1 cellular context compared by ENCODE assay signal in the genomic region with DNA sequence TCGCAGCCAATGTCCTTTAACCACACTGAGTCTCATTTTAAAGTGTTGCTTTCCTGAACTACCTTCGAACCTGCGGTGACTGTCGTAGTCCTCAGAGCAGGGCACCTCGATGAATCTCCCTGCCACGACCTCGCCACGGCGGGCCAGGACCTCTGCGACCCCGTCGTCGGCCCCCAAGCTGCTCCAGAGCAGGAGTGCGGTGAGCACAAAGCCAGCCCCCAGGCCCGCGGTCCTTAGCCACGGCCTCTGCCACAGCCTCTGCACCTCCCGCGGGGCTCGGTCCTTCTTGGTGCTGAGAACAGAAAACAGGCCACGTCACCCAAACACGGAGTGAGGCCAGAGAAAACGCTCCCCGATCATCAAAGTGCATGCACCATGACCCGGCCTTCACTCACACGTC.
TF ChIP-seq lines count a peak whose summit lies in the region.

No MANE protein-coding gene starts in this region.

TF ChIP-seq in K562, 482 proteins besides CTCF, POLR2A, EP300 and RAD21:
- TF ChIP-seq, protein P1, sequence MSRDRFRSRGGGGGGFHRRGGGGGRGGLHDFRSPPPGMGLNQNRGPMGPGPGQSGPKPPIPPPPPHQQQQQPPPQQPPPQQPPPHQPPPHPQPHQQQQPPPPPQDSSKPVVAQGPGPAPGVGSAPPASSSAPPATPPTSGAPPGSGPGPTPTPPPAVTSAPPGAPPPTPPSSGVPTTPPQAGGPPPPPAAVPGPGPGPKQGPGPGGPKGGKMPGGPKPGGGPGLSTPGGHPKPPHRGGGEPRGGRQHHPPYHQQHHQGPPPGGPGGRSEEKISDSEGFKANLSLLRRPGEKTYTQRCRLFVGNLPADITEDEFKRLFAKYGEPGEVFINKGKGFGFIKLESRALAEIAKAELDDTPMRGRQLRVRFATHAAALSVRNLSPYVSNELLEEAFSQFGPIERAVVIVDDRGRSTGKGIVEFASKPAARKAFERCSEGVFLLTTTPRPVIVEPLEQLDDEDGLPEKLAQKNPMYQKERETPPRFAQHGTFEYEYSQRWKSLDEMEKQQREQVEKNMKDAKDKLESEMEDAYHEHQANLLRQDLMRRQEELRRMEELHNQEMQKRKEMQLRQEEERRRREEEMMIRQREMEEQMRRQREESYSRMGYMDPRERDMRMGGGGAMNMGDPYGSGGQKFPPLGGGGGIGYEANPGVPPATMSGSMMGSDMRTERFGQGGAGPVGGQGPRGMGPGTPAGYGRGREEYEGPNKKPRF (IDR thresholded peaks at IDR 0.05; ENCODE audit: low read depth, low read length), result no peak
- TF ChIP-seq LARP7 (IDR thresholded peaks at IDR 0.05) (no peak), NFXL1 (CRISPR knock-in tag; IDR thresholded peaks at IDR 0.05) (no peak), SMAD2 (IDR thresholded peaks at IDR 0.05; ENCODE audit: low read depth, low read length) (no peak), L3MBTL2 (IDR thresholded peaks at IDR 0.05) (no peak), MED1 (CRISPR knock-in tag; IDR thresholded peaks at IDR 0.05; ENCODE audit: borderline replicate concordance) (no peak), ZNF184 (CRISPR knock-in tag; IDR thresholded peaks at IDR 0.05) (no peak), ZBED1 (IDR thresholded peaks at IDR 0.05) (no peak)
- TF ChIP-seq, protein P2, sequence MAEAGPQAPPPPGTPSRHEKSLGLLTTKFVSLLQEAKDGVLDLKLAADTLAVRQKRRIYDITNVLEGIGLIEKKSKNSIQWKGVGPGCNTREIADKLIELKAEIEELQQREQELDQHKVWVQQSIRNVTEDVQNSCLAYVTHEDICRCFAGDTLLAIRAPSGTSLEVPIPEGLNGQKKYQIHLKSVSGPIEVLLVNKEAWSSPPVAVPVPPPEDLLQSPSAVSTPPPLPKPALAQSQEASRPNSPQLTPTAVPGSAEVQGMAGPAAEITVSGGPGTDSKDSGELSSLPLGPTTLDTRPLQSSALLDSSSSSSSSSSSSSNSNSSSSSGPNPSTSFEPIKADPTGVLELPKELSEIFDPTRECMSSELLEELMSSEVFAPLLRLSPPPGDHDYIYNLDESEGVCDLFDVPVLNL (CRISPR knock-in tag; IDR thresholded peaks at IDR 0.05; ENCODE audit: low read depth), result no peak
- TF ChIP-seq, protein P3, sequence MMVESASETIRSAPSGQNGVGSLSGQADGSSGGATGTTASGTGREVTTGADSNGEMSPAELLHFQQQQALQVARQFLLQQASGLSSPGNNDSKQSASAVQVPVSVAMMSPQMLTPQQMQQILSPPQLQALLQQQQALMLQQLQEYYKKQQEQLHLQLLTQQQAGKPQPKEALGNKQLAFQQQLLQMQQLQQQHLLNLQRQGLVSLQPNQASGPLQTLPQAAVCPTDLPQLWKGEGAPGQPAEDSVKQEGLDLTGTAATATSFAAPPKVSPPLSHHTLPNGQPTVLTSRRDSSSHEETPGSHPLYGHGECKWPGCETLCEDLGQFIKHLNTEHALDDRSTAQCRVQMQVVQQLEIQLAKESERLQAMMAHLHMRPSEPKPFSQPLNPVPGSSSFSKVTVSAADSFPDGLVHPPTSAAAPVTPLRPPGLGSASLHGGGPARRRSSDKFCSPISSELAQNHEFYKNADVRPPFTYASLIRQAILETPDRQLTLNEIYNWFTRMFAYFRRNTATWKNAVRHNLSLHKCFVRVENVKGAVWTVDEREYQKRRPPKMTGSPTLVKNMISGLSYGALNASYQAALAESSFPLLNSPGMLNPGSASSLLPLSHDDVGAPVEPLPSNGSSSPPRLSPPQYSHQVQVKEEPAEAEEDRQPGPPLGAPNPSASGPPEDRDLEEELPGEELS (CRISPR knock-in tag; IDR thresholded peaks at IDR 0.05; ENCODE audit: borderline replicate concordance), result no peak
- TF ChIP-seq, protein P4, sequence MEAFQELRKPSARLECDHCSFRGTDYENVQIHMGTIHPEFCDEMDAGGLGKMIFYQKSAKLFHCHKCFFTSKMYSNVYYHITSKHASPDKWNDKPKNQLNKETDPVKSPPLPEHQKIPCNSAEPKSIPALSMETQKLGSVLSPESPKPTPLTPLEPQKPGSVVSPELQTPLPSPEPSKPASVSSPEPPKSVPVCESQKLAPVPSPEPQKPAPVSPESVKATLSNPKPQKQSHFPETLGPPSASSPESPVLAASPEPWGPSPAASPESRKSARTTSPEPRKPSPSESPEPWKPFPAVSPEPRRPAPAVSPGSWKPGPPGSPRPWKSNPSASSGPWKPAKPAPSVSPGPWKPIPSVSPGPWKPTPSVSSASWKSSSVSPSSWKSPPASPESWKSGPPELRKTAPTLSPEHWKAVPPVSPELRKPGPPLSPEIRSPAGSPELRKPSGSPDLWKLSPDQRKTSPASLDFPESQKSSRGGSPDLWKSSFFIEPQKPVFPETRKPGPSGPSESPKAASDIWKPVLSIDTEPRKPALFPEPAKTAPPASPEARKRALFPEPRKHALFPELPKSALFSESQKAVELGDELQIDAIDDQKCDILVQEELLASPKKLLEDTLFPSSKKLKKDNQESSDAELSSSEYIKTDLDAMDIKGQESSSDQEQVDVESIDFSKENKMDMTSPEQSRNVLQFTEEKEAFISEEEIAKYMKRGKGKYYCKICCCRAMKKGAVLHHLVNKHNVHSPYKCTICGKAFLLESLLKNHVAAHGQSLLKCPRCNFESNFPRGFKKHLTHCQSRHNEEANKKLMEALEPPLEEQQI (IDR thresholded peaks at IDR 0.05), result no peak
- TF ChIP-seq, protein P5, sequence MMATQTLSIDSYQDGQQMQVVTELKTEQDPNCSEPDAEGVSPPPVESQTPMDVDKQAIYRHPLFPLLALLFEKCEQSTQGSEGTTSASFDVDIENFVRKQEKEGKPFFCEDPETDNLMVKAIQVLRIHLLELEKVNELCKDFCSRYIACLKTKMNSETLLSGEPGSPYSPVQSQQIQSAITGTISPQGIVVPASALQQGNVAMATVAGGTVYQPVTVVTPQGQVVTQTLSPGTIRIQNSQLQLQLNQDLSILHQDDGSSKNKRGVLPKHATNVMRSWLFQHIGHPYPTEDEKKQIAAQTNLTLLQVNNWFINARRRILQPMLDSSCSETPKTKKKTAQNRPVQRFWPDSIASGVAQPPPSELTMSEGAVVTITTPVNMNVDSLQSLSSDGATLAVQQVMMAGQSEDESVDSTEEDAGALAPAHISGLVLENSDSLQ (IDR thresholded peaks at IDR 0.05), result no peak
